ENCODE assay signal across 8 cellular contexts in the genomic region with DNA sequence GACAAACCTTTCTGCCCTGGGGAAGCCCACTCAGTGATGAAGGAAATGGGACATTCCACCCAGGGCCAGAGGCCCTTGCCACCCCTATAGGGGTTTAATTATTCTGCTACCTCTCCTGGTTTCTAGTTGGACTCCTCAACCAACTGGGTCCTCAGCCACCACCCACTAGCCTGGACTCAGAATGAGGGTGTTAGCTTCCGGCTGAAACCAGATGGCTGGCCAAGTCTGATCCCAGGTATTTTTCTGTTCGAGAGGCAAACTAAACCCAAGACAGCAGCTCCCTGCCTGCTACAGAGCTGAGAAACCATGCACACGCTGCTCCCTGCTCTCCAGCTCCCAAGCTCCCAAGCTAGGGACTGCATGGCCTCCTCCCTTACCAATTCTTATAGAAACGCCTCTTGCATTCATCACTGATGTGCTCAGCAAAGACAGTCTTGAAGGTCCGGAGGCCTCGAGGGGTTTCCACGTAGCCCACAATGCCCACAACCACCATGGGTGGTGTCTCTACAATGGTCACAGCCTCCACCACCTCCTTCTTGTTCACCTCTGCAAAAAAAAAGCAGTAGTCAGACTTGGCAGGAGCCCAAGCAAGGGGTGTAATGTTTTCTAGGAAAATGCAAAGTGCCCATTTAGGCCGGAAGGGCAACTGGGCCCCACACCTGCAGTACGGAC. TPM values are rescaled to one million over a fixed set of nuclear protein-coding genes. Genes with fewer than 3 reads are reported as not detected.
A peak's percentile ranks its signal among the peaks of the same experiment; 100 is the strongest.
DNase-seq lines count a peak whose midpoint lies in the region; ATAC-seq and TF ChIP-seq lines count a peak whose summit lies in the region.

No MANE protein-coding gene starts in this region.

- peaks cover 63% of the 10 kb centered on the region for H3K4me1 Mint-ChIP-seq in brain

- peak overlapping the region; percentile 98 to 100 (median 100) for H3K4me3 Mint-ChIP-seq in brain

- DNase-seq in DMS53 treated with DMSO at 0.1 percent for 48 hours (lab: John Stamatoyannopoulos, UW; ENCODE audit: unreplicated experiment) (peak; percentile 14), MG63 (peak; percentile 22), HEK293T (ENCODE audit: extremely low spot score) (no peak), medulla oblongata (ENCODE audit: extremely low spot score) (no peak)

- H3K9ac ChIP-seq in mucosa of rectum (ENCODE audit: low read depth in 1 of 2, low read length in 2 of 2) = peak overlapping the region; percentile 36 to 38

- CTCF ChIA-PET in HEK293T (lab: Yijun Ruan, JAX) = interaction anchor here (0.8 to 3.5 kb wide), 5 partner anchors 14 to 180 kb away, joined by 3 to 16 read pairs (median 4); no protein-coding TSS in a partner anchor

- H3K9me3 Mint-ChIP-seq in brain = peaks cover 0 to 7% (median 3%) of the 10 kb centered on the region in 5 experiments

- POLR2A ChIA-PET in HEK293T (lab: Yijun Ruan, JAX) = interaction anchor here (0.7 to 7.7 kb wide), 26 partner anchors 8 to 445 kb away, joined by 3 to 176 read pairs (median 8); a partner anchor contains a TSS

- H3K9me3 ChIP-seq in MG63 (peaks cover 4% of the 10 kb centered on the region; the same call in 1 of the 2 replicates), mucosa of rectum (ENCODE audit: control insufficient read depth in 2 of 2, low read length in 2 of 2) (no peaks in the 10 kb centered on the region)

- peaks cover 35 to 41% of the 10 kb centered on the region in 2 donors for H3K4me1 ChIP-seq in mucosa of rectum (ENCODE audit: control insufficient read depth in 2 of 2, insufficient read depth in 2 of 2, low read length in 2 of 2)

- H3K27ac ChIP-seq in mucosa of rectum (ENCODE audit: low read depth in 2 of 2, low read length in 2 of 2) = no peak overlapping the region

- peaks cover 73% of the 10 kb centered on the region for H3K36me3 Mint-ChIP-seq in brain

- H3K27me3 Mint-ChIP-seq in brain = peaks cover 17% of the 10 kb centered on the region

- H3K36me3 ChIP-seq in MG63 = peaks cover 70% of the 10 kb centered on the region
- H3K36me3 ChIP-seq in mucosa of rectum (ENCODE audit: control insufficient read depth in 2 of 2, insufficient read depth in 2 of 2, low read length in 2 of 2) = peaks cover 51 to 58% of the 10 kb centered on the region in 2 donors

- TF ChIP-seq CTCF in brain (conservative IDR thresholded peaks at IDR 0.05) = no peak

- H3K27me3 ChIP-seq in MG63 (no peaks in the 10 kb centered on the region), mucosa of rectum (ENCODE audit: control insufficient read depth in 2 of 2, insufficient read depth in 2 of 2, low read length in 2 of 2) (no peaks in the 10 kb centered on the region)

- H3K4me3 ChIP-seq in MG63 (peak overlapping the region; percentile 91), mucosa of rectum (ENCODE audit: low read length in 2 of 2) (peak overlapping the region in 1 of 2 donors; percentile 96)

- H3K27ac Mint-ChIP-seq in brain = peak overlapping the region in 4 of 5 experiments; percentile 69 to 100 (median 100)

- no peak for ATAC-seq in GM21528 (IDR thresholded peaks at IDR 0.05; ENCODE audit: low FRiP score, unreplicated experiment)
- no peak for ATAC-seq in GM18519 (IDR thresholded peaks at IDR 0.05; ENCODE audit: low FRiP score, unreplicated experiment)

TF ChIP-seq in HEK293T, 16 proteins besides CTCF, POLR2A, EP300 and RAD21:
- TF ChIP-seq FOXK2 (IDR thresholded peaks at IDR 0.05) (no peak), NFRKB (IDR thresholded peaks at IDR 0.05) (no peak), TARDBP (IDR thresholded peaks at IDR 0.05) (no peak), LEF1 (IDR thresholded peaks at IDR 0.05; ENCODE audit: borderline replicate concordance) (no peak), BHLHE40 (IDR thresholded peaks at IDR 0.05; ENCODE audit: borderline replicate concordance) (no peak), SP1 (IDR thresholded peaks at IDR 0.05) (no peak), ZNF384 (IDR thresholded peaks at IDR 0.05) (no peak), ARNT (IDR thresholded peaks at IDR 0.05) (no peak), L3MBTL2 (conservative IDR thresholded peaks at IDR 0.05) (no peak), HDGF (IDR thresholded peaks at IDR 0.05; ENCODE audit: borderline replicate concordance) (no peak), SUZ12 (IDR thresholded peaks at IDR 0.05) (no peak), FOXM1 (IDR thresholded peaks at IDR 0.05; ENCODE audit: borderline replicate concordance) (no peak), CTBP1 (IDR thresholded peaks at IDR 0.05; ENCODE audit: borderline replicate concordance) (no peak), ELF4 (IDR thresholded peaks at IDR 0.05) (no peak), FOXA1 (IDR thresholded peaks at IDR 0.05) (no peak)
- TF ChIP-seq, protein P1, sequence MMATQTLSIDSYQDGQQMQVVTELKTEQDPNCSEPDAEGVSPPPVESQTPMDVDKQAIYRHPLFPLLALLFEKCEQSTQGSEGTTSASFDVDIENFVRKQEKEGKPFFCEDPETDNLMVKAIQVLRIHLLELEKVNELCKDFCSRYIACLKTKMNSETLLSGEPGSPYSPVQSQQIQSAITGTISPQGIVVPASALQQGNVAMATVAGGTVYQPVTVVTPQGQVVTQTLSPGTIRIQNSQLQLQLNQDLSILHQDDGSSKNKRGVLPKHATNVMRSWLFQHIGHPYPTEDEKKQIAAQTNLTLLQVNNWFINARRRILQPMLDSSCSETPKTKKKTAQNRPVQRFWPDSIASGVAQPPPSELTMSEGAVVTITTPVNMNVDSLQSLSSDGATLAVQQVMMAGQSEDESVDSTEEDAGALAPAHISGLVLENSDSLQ (IDR thresholded peaks at IDR 0.05) = no peak

RNA-seq across cellular contexts. Expression of a gene that starts 2.2 kb away (rescaled TPM):
- total RNA-seq in MG63 (2014; rRNA removed; shearing (Covaris generic); ENCODE audit: low replicate concordance) = 2,271 and 3,763 TPM in 2 replicates
- 2,313 TPM for polyA plus RNA-seq in brain (ENCODE audit: insufficient read depth, low read depth, low replicate concordance)

RNA-seq across cellular contexts. Expression of a gene that starts 32.6 kb away (rescaled TPM):
- 32.3 and 58.3 TPM in 2 replicates for total RNA-seq in MG63 (2014; rRNA removed; shearing (Covaris generic); ENCODE audit: low replicate concordance)
- 55.1 TPM for polyA plus RNA-seq in brain (ENCODE audit: insufficient read depth, low read depth, low replicate concordance)

Comparison
In these comparisons a context has a peak if more than half of its experiments do, and no peak if none do; other contexts are left out.
1. DNase-seq: peak in DMS53 treated with DMSO at 0.1 percent for 48 hours (single experiment) and MG63 (single experiment); none in HEK293T (single experiment) and medulla oblongata (single experiment).